ENCODE assay signal across 8 cellular contexts in genomic region chr1:18581420-18581880, GRCh38. TPM values are rescaled to one million over a fixed set of nuclear protein-coding genes. Genes with fewer than 3 reads are reported as not detected.
DNase-seq lines count a peak whose midpoint lies in the region; ATAC-seq and TF ChIP-seq lines count a peak whose summit lies in the region.

No MANE protein-coding gene starts in this region.

- no peaks in the 10 kb centered on the region for H3K4me1 Mint-ChIP-seq in activated naive CD8-positive, alpha-beta T cell treated with anti-CD3 and anti-CD28 coated beads for 36 hours

- H3K27ac ChIP-seq in tibial nerve = no peak overlapping the region

- H3K27me3 Mint-ChIP-seq in activated naive CD8-positive, alpha-beta T cell treated with anti-CD3 and anti-CD28 coated beads for 36 hours = peaks cover 17% of the 10 kb centered on the region

- no peak overlapping the region for H3K4me3 ChIP-seq in tibial nerve

- peaks cover 0 to 14% of the 10 kb centered on the region in 2 donors for H3K27me3 ChIP-seq in tibial nerve

- DNase-seq in activated CD4-positive, CD25-positive, alpha-beta regulatory T cell treated with anti-CD3 and anti-CD28 coated beads, Interleukin-2, amount 50 U/mL, for 72 hours = peak; percentile 56
- DNase-seq in NCI-H1105 treated with DMSO at 0.1 percent for 48 hours (lab: John Stamatoyannopoulos, UW) (peak; percentile 21), left lobe of liver (ENCODE audit: low spot score) (no peak), tibial nerve (ENCODE audit: low spot score in 2 of 2) (peak in 1 of 2 donors; percentile 16), globus pallidus (ENCODE audit: low spot score) (no peak)
- peak; percentile 50 for DNase-seq in activated naive CD8-positive, alpha-beta T cell treated with anti-CD3 and anti-CD28 coated beads for 36 hours

- no peaks in the 10 kb centered on the region for H3K9me3 ChIP-seq in tibial nerve

- no peak for ATAC-seq in activated CD4-positive, CD25-positive, alpha-beta regulatory T cell treated with anti-CD3 and anti-CD28 coated beads, Interleukin-2, amount 50 U/mL, for 24 hours
- peak; percentile 85 for ATAC-seq in left lobe of liver
- no peak for ATAC-seq in GM18517 (IDR thresholded peaks at IDR 0.05; ENCODE audit: unreplicated experiment)

- no peaks in the 10 kb centered on the region for H3K9me3 Mint-ChIP-seq in activated naive CD8-positive, alpha-beta T cell treated with anti-CD3 and anti-CD28 coated beads for 36 hours

- H3K4me3 Mint-ChIP-seq in activated naive CD8-positive, alpha-beta T cell treated with anti-CD3 and anti-CD28 coated beads for 36 hours = no peak overlapping the region

- H3K36me3 ChIP-seq in tibial nerve = no peaks in the 10 kb centered on the region

- TF ChIP-seq EP300 in tibial nerve (IDR thresholded peaks at IDR 0.05) = no peak

- no peak for TF ChIP-seq POLR2A in tibial nerve (IDR thresholded peaks at IDR 0.05)

- peak; percentile 41 to 62 (median 53) for TF ChIP-seq CTCF in tibial nerve (IDR thresholded peaks at IDR 0.05)

- 18% methylated on average over 16 to 17 of the region's 17 CpGs for WGBS in tibial nerve, 2 donors

- H3K27ac Mint-ChIP-seq in activated naive CD8-positive, alpha-beta T cell treated with anti-CD3 and anti-CD28 coated beads for 36 hours = no peak overlapping the region

- H3K4me1 ChIP-seq in tibial nerve = peaks cover 0 to 25% (median 0%) of the 10 kb centered on the region in 4 donors

- H3K36me3 Mint-ChIP-seq in activated naive CD8-positive, alpha-beta T cell treated with anti-CD3 and anti-CD28 coated beads for 36 hours = no peaks in the 10 kb centered on the region

RNA-seq across cellular contexts. Expression of gene PAX7, which starts 49.2 kb away (rescaled TPM):
- not detected for total RNA-seq in activated naive CD8-positive, alpha-beta T cell treated with anti-CD3 and anti-CD28 coated beads for 36 hours
- not detected for total RNA-seq in left lobe of liver
- not detected for total RNA-seq in tibial nerve

Comparison
In these comparisons a context has a peak if more than half of its experiments do, and no peak if none do; other contexts are left out.
1. DNase-seq: peak in activated CD4-positive, CD25-positive, alpha-beta regulatory T cell treated with anti-CD3 and anti-CD28 coated beads, Interleukin-2, amount 50 U/mL, for 72 hours (single experiment), NCI-H1105 treated with DMSO at 0.1 percent for 48 hours (single experiment) and activated naive CD8-positive, alpha-beta T cell treated with anti-CD3 and anti-CD28 coated beads for 36 hours (single experiment); none in left lobe of liver (single experiment) and globus pallidus (single experiment).